ENCODE assay signal across 28 cellular contexts in genomic region chr3:194300936-194301335, GRCh38. TPM values are rescaled to one million over a fixed set of nuclear protein-coding genes. Genes with fewer than 3 reads are reported as not detected.
"Had no signal": no experiment of that assay in that cellular context is flagged by ENCODE, and none has a peak within 500 bp of the region (broad histone marks: within the 10 kb centered on the region; RNA-seq: fewer than 3 reads in every experiment).

No MANE protein-coding gene starts in this region.

- H3K9me3 Mint-ChIP-seq: activated naive CD8-positive, alpha-beta T cell treated with anti-CD3 and anti-CD28 coated beads for 36 hours had no signal

- H3K27me3 Mint-ChIP-seq: activated CD4-positive, alpha-beta T cell treated with anti-CD3 and anti-CD28 coated beads, Interleukin-2, amount 10 ng/mL, durations not matched to agents 7 days and 5 days had no signal

- H3K4me1 ChIP-seq: SJCRH30 had no signal

- DNase-seq: activated CD4-positive, alpha-beta memory T cell treated with anti-CD3 and anti-CD28 coated beads for 36 hours; activated CD4-positive, alpha-beta T cell treated with anti-CD3 and anti-CD28 coated beads, Interleukin-2, amount 10 ng/mL, durations not matched to agents 7 days and 5 days; activated CD4-positive, CD25-positive, alpha-beta regulatory T cell; activated CD8-positive, alpha-beta memory T cell treated with anti-CD3 and anti-CD28 coated beads for 24 hours; activated gamma-delta T cell treated with Interleukin-2 at 50 U/mL for 16 hours; activated naive CD4-positive, alpha-beta T cell treated with anti-CD3 and anti-CD28 coated beads, Interleukin-2, amount 10 ng/mL, durations not matched to agents 7 days and 5 days; activated naive CD8-positive, alpha-beta T cell treated with anti-CD3 and anti-CD28 coated beads for 36 hours; activated T-cell treated with anti-CD3 and anti-CD28 coated beads, Interleukin-2, amount 50 U/mL, for 4 hours; brain microvascular endothelial cell; KG1; NCI-H1092 treated with DMSO at 0.1 percent for 48 hours; NCI-H1417 treated with DMSO at 0.1 percent for 48 hours; NCI-H1694; NCI-H2029; NCI-H2107; NCI-H2171 treated with DMSO at 0.1 percent for 48 hours; NCI-H774; SJCRH30; SK-N-SH; T-helper 1 cell had no signal

- H3K4me2 ChIP-seq: SK-N-SH had no signal

- H3K36me3 ChIP-seq: brain microvascular endothelial cell, cardiac muscle cell, SJCRH30 had no signal

- H3K9ac ChIP-seq: SK-N-SH had no signal

- H3K27ac Mint-ChIP-seq: activated CD4-positive, alpha-beta memory T cell treated with anti-CD3 and anti-CD28 coated beads for 36 hours; activated CD4-positive, alpha-beta T cell treated with anti-CD3 and anti-CD28 coated beads, Interleukin-2, amount 10 ng/mL, durations not matched to agents 7 days and 5 days; activated naive CD4-positive, alpha-beta T cell treated with anti-CD3 and anti-CD28 coated beads, Interleukin-2, amount 10 ng/mL, durations not matched to agents 7 days and 5 days; activated naive CD8-positive, alpha-beta T cell treated with anti-CD3 and anti-CD28 coated beads for 36 hours had no signal

- H3K27me3 ChIP-seq: cardiac muscle cell, SJCRH30 had no signal

- H3K9me3 ChIP-seq: SJCRH30, SK-N-SH had no signal

- ATAC-seq: activated T-cell treated with anti-CD3 and anti-CD28 coated beads, Interleukin-2, amount 50 U/mL, for 4 hours had no signal

- H3K4me3 Mint-ChIP-seq: activated CD4-positive, alpha-beta memory T cell treated with anti-CD3 and anti-CD28 coated beads for 36 hours; activated CD4-positive, alpha-beta T cell treated with anti-CD3 and anti-CD28 coated beads, Interleukin-2, amount 10 ng/mL, durations not matched to agents 7 days and 5 days; activated naive CD4-positive, alpha-beta T cell treated with anti-CD3 and anti-CD28 coated beads, Interleukin-2, amount 10 ng/mL, durations not matched to agents 7 days and 5 days; activated naive CD8-positive, alpha-beta T cell treated with anti-CD3 and anti-CD28 coated beads for 36 hours; activated T-cell treated with anti-CD3 and anti-CD28 coated beads, Interleukin-2, amount 50 U/mL, for 4 hours had no signal

- H3K27ac ChIP-seq: brain microvascular endothelial cell, SJCRH30, VCaP had no signal

- H3K4me3 ChIP-seq: cardiac muscle cell, SJCRH30 had no signal

RNA-seq across cellular contexts. Expression of gene CPN2, which starts 50.2 kb away (rescaled TPM):
- total RNA-seq: activated CD4-positive, alpha-beta memory T cell treated with anti-CD3 and anti-CD28 coated beads for 36 hours; activated CD4-positive, alpha-beta T cell treated with anti-CD3 and anti-CD28 coated beads, Interleukin-2, amount 10 ng/mL, durations not matched to agents 7 days and 5 days; activated naive CD8-positive, alpha-beta T cell treated with anti-CD3 and anti-CD28 coated beads for 36 hours; LHCN-M2; M059J; NCI-H460; OCI-LY7; RPMI7951; SJCRH30; T-helper 2 cell treated with Interferon-gamma antibody and Interleukin-4, amounts not matched to agents 100 ng/mL and 5 ng/mL, for 36 hours had no signal
- polyA plus RNA-seq: SK-N-SH had no signal
